In genomic region chr9:22911632-22912031, GRCh38 we compare ENCODE assay signal across 15 cellular contexts.
DNase-seq lines count a peak whose midpoint lies in the region; FAIRE-seq and TF ChIP-seq lines count a peak whose summit lies in the region.
"Had no signal": no experiment of that assay in that cellular context is flagged by ENCODE, and none has a peak within 500 bp of the region (broad histone marks: within the 10 kb centered on the region; RNA-seq: fewer than 3 reads in every experiment).

No MANE protein-coding gene starts in this region.

- H2BK12ac ChIP-seq in H1 (ENCODE audit: low read depth, low read length): no peak overlapping the region

- POLR2A ChIA-PET in H1 (lab: Charles Lee; ENCODE audit: partially characterized antibody): no interaction called here

- no peak for DNase-seq in H1 (ENCODE audit: low read depth in 1 of 2, low spot score in 2 of 2)
- peak; percentile 4 for DNase-seq in iPS-NIHi11 (ENCODE audit: low spot score)
- DNase-seq in small intestine: no peak
- no peak for DNase-seq in H7
- no peak for DNase-seq in thyroid gland
- DNase-seq: Calu3; CD8-positive, alpha-beta T cell; DMS79 treated with DMSO at 0.1 percent for 48 hours; GF-D8; GOT3; HFFc6; IMR-90 had no signal

- no peak overlapping the region for H2AFZ ChIP-seq in H1 (ENCODE audit: low read length)

- H3K4me1 ChIP-seq in HUES48 (ENCODE audit: control insufficient read depth, insufficient read depth, low read length) (peaks cover 28% of the 10 kb centered on the region), H1 (replicated peaks in 1 of 4; ENCODE audit: control insufficient read depth in 3 of 4, insufficient read depth in 4 of 4, low read length in 3 of 4) (peaks cover 0 to 7% (median 2%) of the 10 kb centered on the region in 4 experiments; a peak in 3 of 7 replicates), small intestine (ENCODE audit: control insufficient read depth in 2 of 2, insufficient read depth in 1 of 2, low read depth in 1 of 2, low read length in 1 of 2) (no peaks in the 10 kb centered on the region), thyroid gland (no peaks in the 10 kb centered on the region)

- FAIRE-seq in H1 (lab: Jason Lieb, UNC) (no peak), small intestine (lab: Jason Lieb, UNC) (no peak)

- no peak overlapping the region for H3K4ac ChIP-seq in H1 (replicated peaks; ENCODE audit: insufficient read length, low read depth, low read length)

- H3K23me2 ChIP-seq in H1 (ENCODE audit: low read depth, low read length): no peaks in the 10 kb centered on the region

- TF ChIP-seq POLR2A in H1 (IDR thresholded peaks at IDR 0.05; ENCODE audit: control extremely low read depth in 1 of 2, low read depth in 2 of 2, low read length in 2 of 2) (no peak), thyroid gland (IDR thresholded peaks at IDR 0.05) (no peak)

- no peaks in the 10 kb centered on the region for H3K79me1 ChIP-seq in H1 (ENCODE audit: low read depth, low read length)

- H3K4me2 ChIP-seq in H1 (ENCODE audit: insufficient read depth in 1 of 2, low read depth in 2 of 2, low read length in 2 of 2): peak overlapping the region; percentile 34 to 43; a peak in 2 of 4 replicates
- H3K4me2 ChIP-seq: BLaER1 treated with 17β-estradiol and CSF1 and Interleukin-3, amounts not matched to agents 10 nM and 100 nM had no signal

- H4K8ac ChIP-seq in H1 (ENCODE audit: extremely low read depth, insufficient read depth, low read length): no peak overlapping the region

- no peaks in the 10 kb centered on the region for H4K20me1 ChIP-seq in H1 (replicated peaks in 1 of 2; ENCODE audit: control insufficient read depth in 1 of 2, insufficient read depth in 2 of 2, low read length in 2 of 2)
- H4K20me1 ChIP-seq: BLaER1 treated with 17β-estradiol and CSF1 and Interleukin-3, amounts not matched to agents 10 nM and 100 nM had no signal

- no peak overlapping the region for H2BK120ac ChIP-seq in H1 (replicated peaks; ENCODE audit: low read depth, low read length)

- H2BK20ac ChIP-seq in H1 (ENCODE audit: low read length): no peak overlapping the region

- no peaks in the 10 kb centered on the region for H3K36me3 ChIP-seq in HUES48 (ENCODE audit: control insufficient read depth, insufficient read depth, low read length)
- no peaks in the 10 kb centered on the region; a peak in 1 of 8 replicates for H3K36me3 ChIP-seq in H1 (ENCODE audit: control insufficient read depth in 2 of 4, insufficient read depth in 4 of 4, low read length in 3 of 4)
- no peaks in the 10 kb centered on the region for H3K36me3 ChIP-seq in small intestine (ENCODE audit: control insufficient read depth in 2 of 2, insufficient read depth in 2 of 2, low read length in 2 of 2)
- no peaks in the 10 kb centered on the region for H3K36me3 ChIP-seq in H7 (replicated peaks; ENCODE audit: control insufficient read depth, insufficient read depth, low read length)
- no peaks in the 10 kb centered on the region for H3K36me3 ChIP-seq in thyroid gland
- H3K36me3 ChIP-seq: BLaER1 treated with 17β-estradiol and CSF1 and Interleukin-3, amounts not matched to agents 10 nM and 100 nM had no signal

- no peaks in the 10 kb centered on the region for H3K9me3 ChIP-seq in HUES48 (ENCODE audit: control insufficient read depth, insufficient read depth, low read length)
- no peaks in the 10 kb centered on the region for H3K9me3 ChIP-seq in H1 (ENCODE audit: insufficient read depth in 2 of 2, low read depth in 1 of 2, low read length in 1 of 2)
- H3K9me3 ChIP-seq in small intestine (ENCODE audit: control insufficient read depth, low read depth): peaks cover 1% of the 10 kb centered on the region
- no peaks in the 10 kb centered on the region for H3K9me3 ChIP-seq in thyroid gland
- H3K9me3 ChIP-seq: BLaER1 treated with 17β-estradiol and CSF1 and Interleukin-3, amounts not matched to agents 10 nM and 100 nM had no signal

- WGBS in H1 (ENCODE audit: extremely low coverage in 1 of 2, insufficient coverage in 1 of 2, insufficient read length in 1 of 2, insufficient replicate concordance in 2 of 2, low coverage in 1 of 2, low lambda C conversion rate in 2 of 2, missing lambda C conversion rate in 1 of 2), 2 experiments: 52% methylated on average over 1 of the region's 1 CpG; no CpG with 5 or more reads in 1 of the 2 experiments
- 31 to 57% (median 47%) methylated on average over 1 of the region's 1 CpG for WGBS in small intestine, 3 donors
- 61 to 70% methylated on average over 1 of the region's 1 CpG for WGBS in thyroid gland, 2 donors

- TF ChIP-seq CTCF in H1 (IDR thresholded peaks at IDR 0.05; ENCODE audit: control extremely low read depth in 1 of 3, insufficient read depth in 1 of 3, low read depth in 1 of 3, low read length in 3 of 3): no peak
- no peak for TF ChIP-seq CTCF in thyroid gland (IDR thresholded peaks at IDR 0.05)

- H3K9ac ChIP-seq in HUES48 (ENCODE audit: low read depth, low read length) (no peak overlapping the region), H1 (replicated peaks in 1 of 4; ENCODE audit: extremely low read depth in 1 of 4, low read depth in 3 of 4, low read length in 3 of 4) (no peak overlapping the region)
- H3K9ac ChIP-seq: BLaER1 treated with 17β-estradiol and CSF1 and Interleukin-3, amounts not matched to agents 10 nM and 100 nM had no signal

- intact Hi-C loops in thyroid gland (cut with DNase I): no loop called here

- no peak overlapping the region for H3K18ac ChIP-seq in H1 (ENCODE audit: extremely low read depth, low read length)

- no peak overlapping the region for H4K91ac ChIP-seq in H1 (replicated peaks; ENCODE audit: insufficient read length, low read length)

- H3K23ac ChIP-seq in H1 (ENCODE audit: insufficient read length): no peak overlapping the region

- H3K4me3 ChIP-seq in HUES48 (ENCODE audit: low read depth, low read length) (no peak overlapping the region), H1 (ENCODE audit: extremely low read depth in 1 of 4, insufficient read depth in 2 of 4, low read depth in 3 of 4, low read length in 4 of 4) (no peak overlapping the region), small intestine (ENCODE audit: low read depth in 1 of 2, low read length in 2 of 2) (no peak overlapping the region), H7 (ENCODE audit: insufficient read depth, low read depth, low read length) (no peak overlapping the region), thyroid gland (replicated peaks in 1 of 3) (no peak overlapping the region)
- H3K4me3 ChIP-seq: BLaER1 treated with 17β-estradiol and CSF1 and Interleukin-3, amounts not matched to agents 10 nM and 100 nM had no signal

- H2BK15ac ChIP-seq in H1 (ENCODE audit: low read length): no peak overlapping the region

- no peak for TF ChIP-seq EP300 in H1 (IDR thresholded peaks at IDR 0.05; ENCODE audit: borderline replicate concordance in 1 of 2, low read depth in 2 of 2, low read length in 2 of 2)

- H3K14ac ChIP-seq in H1 (ENCODE audit: insufficient read length): no peak overlapping the region

- CTCF ChIA-PET in H1 (lab: Charles Lee; ENCODE audit: partially characterized antibody): interaction anchor here (0.9 kb wide), 1 partner anchor 10 kb away, joined by 3 read pairs; no protein-coding TSS in a partner anchor

- no peaks in the 10 kb centered on the region for H3K27me3 ChIP-seq in HUES48 (ENCODE audit: control insufficient read depth, insufficient read depth, low read length)
- no peaks in the 10 kb centered on the region for H3K27me3 ChIP-seq in H1 (replicated peaks in 1 of 4; ENCODE audit: control insufficient read depth in 3 of 4, extremely low read depth in 1 of 4, insufficient read depth in 3 of 4, low read length in 3 of 4)
- H3K27me3 ChIP-seq in small intestine (ENCODE audit: control insufficient read depth in 2 of 2, insufficient read depth in 2 of 2, low read length in 2 of 2): no peaks in the 10 kb centered on the region
- H3K27me3 ChIP-seq in H7 (ENCODE audit: control insufficient read depth, insufficient read depth, low read length): no peaks in the 10 kb centered on the region
- no peaks in the 10 kb centered on the region for H3K27me3 ChIP-seq in thyroid gland
- H3K27me3 ChIP-seq: BLaER1 treated with 17β-estradiol and CSF1 and Interleukin-3, amounts not matched to agents 10 nM and 100 nM had no signal

- H3K79me2 ChIP-seq in H1 (ENCODE audit: control insufficient read depth in 1 of 2, insufficient read depth in 2 of 2, low read length in 2 of 2): no peaks in the 10 kb centered on the region

- no peak overlapping the region for H4K5ac ChIP-seq in H1 (ENCODE audit: insufficient read length, low read depth, low read length)

- TF ChIP-seq RAD21 in H1 (IDR thresholded peaks at IDR 0.05 in 1 of 2, conservative IDR thresholded peaks at IDR 0.05 in 1 of 2; ENCODE audit: low read depth in 2 of 2, low read length in 2 of 2): no peak

- H3K56ac ChIP-seq in H1 (replicated peaks; ENCODE audit: insufficient read length, low read depth, low read length): no peak overlapping the region

- peak overlapping the region; percentile 14 for H3K27ac ChIP-seq in HUES48 (ENCODE audit: low read depth, low read length)
- H3K27ac ChIP-seq in H1 (ENCODE audit: low read depth, low read length): no peak overlapping the region
- H3K27ac ChIP-seq in small intestine (ENCODE audit: low read depth in 1 of 2, low read length in 1 of 2): no peak overlapping the region
- H3K27ac ChIP-seq in thyroid gland: no peak overlapping the region
- H3K27ac ChIP-seq: BLaER1 treated with 17β-estradiol and CSF1 and Interleukin-3, amounts not matched to agents 10 nM and 100 nM; HL-60 had no signal

- H2AK5ac ChIP-seq in H1 (ENCODE audit: low read depth, low read length): no peak overlapping the region

- H2BK5ac ChIP-seq in H1 (ENCODE audit: low read depth, low read length): no peak overlapping the region

TF ChIP-seq in H1, 55 proteins besides CTCF, POLR2A, EP300 and RAD21 (continues in another document):
- TF ChIP-seq MAFK (IDR thresholded peaks at IDR 0.05; ENCODE audit: low read depth, low read length) (no peak), SUZ12 (IDR thresholded peaks at IDR 0.05; ENCODE audit: low read length) (no peak)
